18 cellular contexts compared by ENCODE assay signal in genomic region chr9:116208417-116209232, GRCh38. TPM values are rescaled to one million over a fixed set of nuclear protein-coding genes. Genes with fewer than 3 reads are reported as not detected.
DNase-seq lines count a peak whose midpoint lies in the region; TF ChIP-seq lines count a peak whose summit lies in the region.
"Had no signal": no experiment of that assay in that cellular context is flagged by ENCODE, and none has a peak within 500 bp of the region (broad histone marks: within the 10 kb centered on the region; RNA-seq: fewer than 3 reads in every experiment).

No MANE protein-coding gene starts in this region.

- DNase-seq in AG10803 (ENCODE audit: low read depth) (peak; percentile 64), NCI-H524 treated with DMSO at 0.1 percent for 48 hours (lab: John Stamatoyannopoulos, UW) (peak; percentile 88), mammary epithelial cell (peak; percentile 51), kidney tubule cell (ENCODE audit: low spot score) (peak; percentile 38), SW480 (ENCODE audit: low spot score) (no peak), medulla oblongata (ENCODE audit: extremely low spot score) (no peak)
- no peak for DNase-seq in activated naive CD4-positive, alpha-beta T cell (lab: John Stamatoyannopoulos, UW)
- no peak for DNase-seq in stimulated activated CD4-positive, alpha-beta T cell treated with anti-CD3 and anti-CD28 coated beads, Interleukin-1b, Interleukin-23, amount 100 ng/mL, for 48 hours
- DNase-seq: activated CD8-positive, alpha-beta T cell treated with anti-CD3 and anti-CD28 coated beads, Interleukin-2, amount 10 ng/mL, durations not matched to agents 7 days and 5 days; activated effector memory CD4-positive, alpha-beta T cell treated with anti-CD3 and anti-CD28 coated beads, Interleukin-2, amount 50 U/mL, for 16 hours; cerebellar nuclear complex; immature natural killer cell; NCI-H1092 treated with DMSO at 0.1 percent for 48 hours; NCI-H446; Peyer's patch; stimulated activated naive CD8-positive, alpha-beta T cell treated with anti-CD3 and anti-CD28 coated beads, Interleukin-15, amount 100 ng/mL, for 72 hours; T-helper 9 cell had no signal

- in situ Hi-C loops in mammary epithelial cell (cut with MboI; ENCODE audit: low sequenced_read_pairs in 2 of 2): no loop called here

- CTCF ChIA-PET in mammary epithelial cell (lab: Charles Lee; ENCODE audit: low non-redundant PET): no interaction called here

- H3K4me3 ChIP-seq in AG10803 (ENCODE audit: low read length) (no peak overlapping the region), mammary epithelial cell (replicated peaks in 1 of 3; ENCODE audit: insufficient read depth in 1 of 3, low read depth in 2 of 3, low read length in 3 of 3) (no peak overlapping the region)
- H3K4me3 ChIP-seq: Peyer's patch had no signal

- no peaks in the 10 kb centered on the region for H3K4me1 ChIP-seq in mammary epithelial cell (ENCODE audit: insufficient read depth, low read length)
- H3K4me1 ChIP-seq: Peyer's patch had no signal

- WGBS in mammary epithelial cell (ENCODE audit: low coverage, missing lambda C conversion rate): 65% methylated on average over 5 of the region's 5 CpGs

- H3K36me3 ChIP-seq in mammary epithelial cell (ENCODE audit: insufficient read depth, low read length): no peaks in the 10 kb centered on the region
- H3K36me3 ChIP-seq: Peyer's patch had no signal

- BruUV-seq in mammary epithelial cell (replicated peaks; lab: Mats Ljungman, UMichigan): no TSS peak

- H3K27me3 ChIP-seq in mammary epithelial cell (ENCODE audit: insufficient read depth, low read length): no peaks in the 10 kb centered on the region
- H3K27me3 ChIP-seq: Peyer's patch had no signal

- no peak overlapping the region for H2AFZ ChIP-seq in mammary epithelial cell (ENCODE audit: low read depth, low read length)

- H3K9ac ChIP-seq in mammary epithelial cell (ENCODE audit: insufficient read depth, low read length): no peak overlapping the region

- dilution Hi-C loops in mammary epithelial cell (cut with HindIII; ENCODE audit: low sequenced_read_pairs): no loop called here

- H3K4me2 ChIP-seq in mammary epithelial cell (ENCODE audit: insufficient read depth, low read depth, low read length): no peak overlapping the region

- H3K27ac ChIP-seq in mammary epithelial cell (ENCODE audit: insufficient read depth, low read depth, low read length): no peak overlapping the region
- H3K27ac ChIP-seq: C4-2B, Peyer's patch had no signal

- peak; percentile 47 for TF ChIP-seq CTCF in AG10803 (conservative IDR thresholded peaks at IDR 0.05; ENCODE audit: low read length)
- TF ChIP-seq CTCF in mammary epithelial cell (conservative IDR thresholded peaks at IDR 0.05 in 1 of 2, IDR thresholded peaks at IDR 0.05 in 1 of 2; ENCODE audit: extremely low read depth in 1 of 2, insufficient read depth in 1 of 2, low read depth in 1 of 2, low read length in 2 of 2): peak; percentile 10 to 29

- H3K9me3 ChIP-seq in mammary epithelial cell (replicated peaks; ENCODE audit: insufficient read depth, low read length): no peaks in the 10 kb centered on the region
- H3K9me3 ChIP-seq: Peyer's patch had no signal

- no peaks in the 10 kb centered on the region for H4K20me1 ChIP-seq in mammary epithelial cell (ENCODE audit: insufficient read depth, low read length)

- intact Hi-C loops in mammary epithelial cell (cut with micrococcal nuclease): loop anchor here (1.0 kb wide), 1 partner anchor 514 kb away; no protein-coding TSS in a partner anchor

- no peaks in the 10 kb centered on the region for H3K79me2 ChIP-seq in mammary epithelial cell (ENCODE audit: insufficient read depth, low read length)

RNA-seq across cellular contexts. Expression of gene PAPPA, which starts 55.0 kb away (rescaled TPM):
- under 1 TPM in 1 of 2 donors, not detected in 1; 0.33 TPM for total RNA-seq in mammary epithelial cell
- polyA plus RNA-seq in mammary epithelial cell: 0.06 TPM
- polyA minus RNA-seq in mammary epithelial cell: not detected
- total RNA-seq: activated CD8-positive, alpha-beta T cell treated with anti-CD3 and anti-CD28 coated beads, Interleukin-2, amount 10 ng/mL, durations not matched to agents 7 days and 5 days had no signal
- polyA plus RNA-seq: immature natural killer cell had no signal

Comparison
In these comparisons a context has a peak if more than half of its experiments do, and no peak if none do; other contexts are left out.
1. DNase-seq: peak in AG10803 (single experiment), NCI-H524 treated with DMSO at 0.1 percent for 48 hours (single experiment), mammary epithelial cell (single experiment) and kidney tubule cell (single experiment); none in SW480 (single experiment), medulla oblongata (single experiment), activated naive CD4-positive, alpha-beta T cell (0 of 4) and stimulated activated CD4-positive, alpha-beta T cell treated with anti-CD3 and anti-CD28 coated beads, Interleukin-1b, Interleukin-23, amount 100 ng/mL, for 48 hours (single experiment).